8 cellular contexts compared by ENCODE assay signal in the genomic region with DNA sequence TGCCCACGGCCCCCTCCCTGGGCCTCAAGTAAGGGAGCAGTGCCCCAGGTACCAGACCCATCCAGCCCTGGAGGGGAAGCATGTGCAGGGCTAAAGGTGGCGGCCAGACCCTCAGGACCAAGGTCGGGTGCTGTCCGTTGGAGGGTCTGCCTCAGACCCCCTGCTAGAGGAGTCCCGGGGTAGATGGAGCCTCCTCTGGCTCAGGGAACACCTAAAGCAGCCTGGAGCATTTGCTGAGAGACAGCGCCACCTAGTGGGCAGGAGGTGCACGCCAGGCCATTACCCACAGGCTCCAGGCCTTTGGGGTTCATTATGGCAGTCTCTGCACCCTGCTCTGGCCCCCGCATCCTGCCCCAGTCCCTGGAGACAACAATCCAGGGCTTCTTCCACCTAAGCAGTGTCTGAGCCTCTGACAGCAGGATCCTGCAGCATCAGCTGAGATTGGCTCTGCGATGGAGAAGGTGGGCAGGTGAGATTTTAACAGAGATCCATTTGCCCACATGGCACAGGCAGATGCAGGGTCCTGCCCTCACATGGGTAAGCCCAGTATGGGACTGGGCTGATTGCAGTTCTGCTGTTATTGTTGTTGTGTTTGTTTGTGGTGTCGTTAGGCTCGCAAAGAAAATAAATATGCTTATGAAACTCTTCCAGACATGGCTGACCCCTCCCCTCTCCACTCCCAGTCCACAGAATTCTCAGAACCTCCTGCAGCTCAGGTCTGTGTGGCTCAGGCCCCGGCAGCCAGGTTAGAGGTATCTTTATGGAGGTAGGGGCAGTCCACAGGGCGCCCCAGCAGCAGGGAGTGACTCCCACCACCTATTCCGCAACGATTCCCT. TPM values are rescaled to one million over a fixed set of nuclear protein-coding genes. Genes with fewer than 3 reads are reported as not detected.
A peak's percentile ranks its signal among the peaks of the same experiment; 100 is the strongest.
DNase-seq lines count a peak whose midpoint lies in the region; ATAC-seq and TF ChIP-seq lines count a peak whose summit lies in the region.

No MANE protein-coding gene starts in this region.

- DNase-seq in CD8-positive, alpha-beta memory T cell: peak; percentile 72 to 90 (median 81)
- DNase-seq in NCI-H2029 (lab: John Stamatoyannopoulos, UW) (peak; percentile 41), inferior parietal cortex (ENCODE audit: extremely low spot score) (peak; percentile 87), GOT3 (lab: John Stamatoyannopoulos, UW) (no peak)
- DNase-seq in stimulated activated CD4-positive, alpha-beta T cell treated with anti-CD3 and anti-CD28 coated beads, Interleukin-1b, Interleukin-23, amount 100 ng/mL, for 1 hour (ENCODE audit: low read depth in 2 of 2): peak; percentile 81 to 83

- H3K36me3 ChIP-seq in CD8-positive, alpha-beta memory T cell (ENCODE audit: insufficient read depth, low read length): no peaks in the 10 kb centered on the region

- H3K4me3 ChIP-seq in CD8-positive, alpha-beta memory T cell (ENCODE audit: low read length): no peak overlapping the region

- no peaks in the 10 kb centered on the region for H3K9me3 Mint-ChIP-seq in CD8-positive, alpha-beta memory T cell
- H3K9me3 Mint-ChIP-seq in brain: no peaks in the 10 kb centered on the region

- H3K4me3 Mint-ChIP-seq in CD8-positive, alpha-beta memory T cell: no peak overlapping the region
- H3K4me3 Mint-ChIP-seq in brain: no peak overlapping the region

- H3K4me1 ChIP-seq in CD8-positive, alpha-beta memory T cell (ENCODE audit: insufficient read depth, low read length): no peaks in the 10 kb centered on the region

- no peaks in the 10 kb centered on the region for H3K27me3 Mint-ChIP-seq in CD8-positive, alpha-beta memory T cell
- no peaks in the 10 kb centered on the region for H3K27me3 Mint-ChIP-seq in brain

- H3K4me1 Mint-ChIP-seq in CD8-positive, alpha-beta memory T cell: peaks cover 3 to 5% (median 3%) of the 10 kb centered on the region in 3 donors
- H3K4me1 Mint-ChIP-seq in brain: peaks cover 12% of the 10 kb centered on the region

- H3K9me3 ChIP-seq in CD8-positive, alpha-beta memory T cell (ENCODE audit: low read length): no peaks in the 10 kb centered on the region

- peak; percentile 93 for TF ChIP-seq CTCF in VCaP (conservative IDR thresholded peaks at IDR 0.05)
- peak; percentile 97 to 99 for TF ChIP-seq CTCF in brain (conservative IDR thresholded peaks at IDR 0.05)

- POLR2A ChIA-PET in CD8-positive, alpha-beta memory T cell (lab: Charles Lee): interaction anchor here (0.8 kb wide), 1 partner anchor 241 kb away, joined by 3 read pairs; no protein-coding TSS in a partner anchor

- ATAC-seq in GM21528 (IDR thresholded peaks at IDR 0.05; ENCODE audit: low FRiP score, unreplicated experiment): peak; percentile 56

- CTCF ChIA-PET in CD8-positive, alpha-beta memory T cell (lab: Charles Lee): interaction anchor here (0.6 to 7.8 kb wide), 21 partner anchors 8 to 562 kb away, joined by 3 to 111 read pairs (median 4); a partner anchor contains a TSS

- peaks cover 0 to 17% (median 0%) of the 10 kb centered on the region in 3 donors for H3K36me3 Mint-ChIP-seq in CD8-positive, alpha-beta memory T cell
- H3K36me3 Mint-ChIP-seq in brain: no peaks in the 10 kb centered on the region

- no peak overlapping the region for H3K27ac Mint-ChIP-seq in CD8-positive, alpha-beta memory T cell
- H3K27ac Mint-ChIP-seq in brain: peak overlapping the region in 1 of 5 experiments; percentile 43

- H3K27me3 ChIP-seq in CD8-positive, alpha-beta memory T cell (ENCODE audit: insufficient read depth, low read length, poor library complexity, severe bottlenecking): no peaks in the 10 kb centered on the region

- no peak overlapping the region for H3K27ac ChIP-seq in CD8-positive, alpha-beta memory T cell (ENCODE audit: low read depth, low read length)
- H3K27ac ChIP-seq in VCaP: peak overlapping the region; percentile 31; the same call in 1 of the 2 replicates

RNA-seq across cellular contexts. Expression of a gene that starts 42.4 kb away (rescaled TPM):
- total RNA-seq in CD8-positive, alpha-beta memory T cell: 10 to 100 TPM in 1 of 2 experiments, 1 to 10 TPM in 1; 9.1 to 10.7 TPM
- 12.9 TPM for polyA plus RNA-seq in CD8-positive, alpha-beta memory T cell
- polyA plus RNA-seq in brain (ENCODE audit: insufficient read depth, low read depth, low replicate concordance): 84.5 TPM

RNA-seq across cellular contexts. Expression of a gene that starts 43.9 kb away (rescaled TPM):
- total RNA-seq in CD8-positive, alpha-beta memory T cell: 10 to 100 TPM; 38.4 to 40.8 TPM
- 48.2 TPM for polyA plus RNA-seq in CD8-positive, alpha-beta memory T cell
- 416 TPM for polyA plus RNA-seq in brain (ENCODE audit: insufficient read depth, low read depth, low replicate concordance)
